Comparison of ENCODE assay signal across 11 cellular contexts in the genomic region with DNA sequence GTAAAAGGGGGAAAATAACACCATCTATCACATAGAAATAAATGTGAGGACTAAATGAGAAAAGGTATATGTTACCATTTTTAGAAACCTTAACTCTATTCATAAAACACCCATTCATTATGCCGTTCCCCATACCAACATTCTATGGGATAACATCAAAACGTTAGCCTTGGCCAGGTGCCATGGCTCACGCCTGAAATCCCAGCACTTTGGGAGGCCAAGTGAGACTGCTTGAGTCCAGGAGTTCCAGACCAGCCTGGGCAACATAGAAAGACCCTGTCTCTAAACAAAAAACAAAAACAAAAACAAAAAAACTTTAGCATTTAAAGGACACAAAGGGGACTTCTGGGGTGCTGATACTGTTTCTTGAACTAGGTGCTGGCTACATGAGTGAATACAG. TPM values are rescaled to one million over a fixed set of nuclear protein-coding genes. Genes with fewer than 3 reads are reported as not detected.
DNase-seq lines count a peak whose midpoint lies in the region; ATAC-seq and TF ChIP-seq lines count a peak whose summit lies in the region.
"Had no signal": no experiment of that assay in that cellular context is flagged by ENCODE, and none has a peak within 500 bp of the region (broad histone marks: within the 10 kb centered on the region; RNA-seq: fewer than 3 reads in every experiment).

No MANE protein-coding gene starts in this region.

- no peak overlapping the region for H3K9ac ChIP-seq in NT2/D1 (ENCODE audit: insufficient read length, low read depth)
- peak overlapping the region; percentile 14 for H3K9ac ChIP-seq in endocrine pancreas (ENCODE audit: control insufficient read depth, insufficient read depth, low read length)

- no peaks in the 10 kb centered on the region for H3K9me3 Mint-ChIP-seq in activated CD4-positive, alpha-beta T cell treated with anti-CD3 and anti-CD28 coated beads, Interleukin-2, amount 10 ng/mL, durations not matched to agents 7 days and 5 days
- no peaks in the 10 kb centered on the region for H3K9me3 Mint-ChIP-seq in progenitor cell of endocrine pancreas (ENCODE audit: low read depth)

- ATAC-seq in GM19467 (IDR thresholded peaks at IDR 0.05; ENCODE audit: unreplicated experiment) (no peak), lower lobe of right lung (no peak)
- ATAC-seq: activated CD4-positive, CD25-positive, alpha-beta regulatory T cell treated with anti-CD3 and anti-CD28 coated beads, Interleukin-2, amount 50 U/mL, for 24 hours had no signal

- intact Hi-C loops in lower lobe of right lung (cut with DNase I): no loop called here

- no peaks in the 10 kb centered on the region for H3K36me3 Mint-ChIP-seq in activated CD4-positive, alpha-beta T cell treated with anti-CD3 and anti-CD28 coated beads, Interleukin-2, amount 10 ng/mL, durations not matched to agents 7 days and 5 days (ENCODE audit: low read depth)
- H3K36me3 Mint-ChIP-seq in progenitor cell of endocrine pancreas (ENCODE audit: insufficient read depth): peaks cover 3% of the 10 kb centered on the region

- peaks cover 27% of the 10 kb centered on the region for H3K4me1 Mint-ChIP-seq in activated CD4-positive, alpha-beta T cell treated with anti-CD3 and anti-CD28 coated beads, Interleukin-2, amount 10 ng/mL, durations not matched to agents 7 days and 5 days
- peaks cover 12% of the 10 kb centered on the region for H3K4me1 Mint-ChIP-seq in progenitor cell of endocrine pancreas (ENCODE audit: low read depth)

- no peaks in the 10 kb centered on the region for H3K27me3 Mint-ChIP-seq in activated CD4-positive, alpha-beta T cell treated with anti-CD3 and anti-CD28 coated beads, Interleukin-2, amount 10 ng/mL, durations not matched to agents 7 days and 5 days
- no peaks in the 10 kb centered on the region for H3K27me3 Mint-ChIP-seq in progenitor cell of endocrine pancreas

- H3K27me3 ChIP-seq in NT2/D1 (ENCODE audit: insufficient read depth, insufficient read length) (no peaks in the 10 kb centered on the region), endocrine pancreas (ENCODE audit: control insufficient read depth, insufficient read depth, low read length) (no peaks in the 10 kb centered on the region), lower lobe of right lung (ENCODE audit: low read depth) (no peaks in the 10 kb centered on the region)

- no peak for DNase-seq in activated CD4-positive, alpha-beta T cell treated with anti-CD3 and anti-CD28 coated beads, Interleukin-2, amount 10 ng/mL, durations not matched to agents 7 days and 5 days
- no peak for DNase-seq in activated CD4-positive, alpha-beta T cell treated with anti-CD3 and anti-CD28 coated beads, Interleukin-2, amount 50 U/mL, for 1 hour
- DNase-seq in NT2/D1 (ENCODE audit: low read depth, low spot score) (no peak), progenitor cell of endocrine pancreas (ENCODE audit: low spot score, unreplicated experiment) (no peak), lower lobe of right lung (no peak), HK-2 (ENCODE audit: unreplicated experiment) (no peak)
- DNase-seq: anterior cingulate cortex; stimulated activated naive CD4-positive, alpha-beta T cell treated with Interleukin-2 at 50 U/mL for 16 hours had no signal

- CTCF ChIA-PET in activated CD4-positive, alpha-beta T cell treated with anti-CD3 and anti-CD28 coated beads, Interleukin-2, amount 10 ng/mL, durations not matched to agents 7 days and 5 days (lab: Charles Lee): interaction anchor here (0.6 to 0.7 kb wide), 2 partner anchors 425 to 1124 kb away, joined by 3 to 5 read pairs; no protein-coding TSS in a partner anchor

- no peak overlapping the region for H3K27ac Mint-ChIP-seq in activated CD4-positive, alpha-beta T cell treated with anti-CD3 and anti-CD28 coated beads, Interleukin-2, amount 10 ng/mL, durations not matched to agents 7 days and 5 days
- H3K27ac Mint-ChIP-seq in progenitor cell of endocrine pancreas: no peak overlapping the region

- peak overlapping the region; percentile 97 for H3K4me3 Mint-ChIP-seq in activated CD4-positive, alpha-beta T cell treated with anti-CD3 and anti-CD28 coated beads, Interleukin-2, amount 10 ng/mL, durations not matched to agents 7 days and 5 days
- peak overlapping the region; percentile 90 for H3K4me3 Mint-ChIP-seq in progenitor cell of endocrine pancreas (ENCODE audit: low read depth)

- H3K9me3 ChIP-seq in NT2/D1 (ENCODE audit: insufficient read depth, low read length): no peaks in the 10 kb centered on the region
- no peaks in the 10 kb centered on the region for H3K9me3 ChIP-seq in endocrine pancreas (ENCODE audit: control insufficient read depth, low read length)
- no peaks in the 10 kb centered on the region for H3K9me3 ChIP-seq in lower lobe of right lung

- H3K36me3 ChIP-seq in NT2/D1 (ENCODE audit: insufficient read depth, insufficient read length, low read length) (no peaks in the 10 kb centered on the region), endocrine pancreas (ENCODE audit: control insufficient read depth, insufficient read depth, low read length) (no peaks in the 10 kb centered on the region), lower lobe of right lung (no peaks in the 10 kb centered on the region)

- H3K27ac ChIP-seq in lower lobe of right lung: no peak overlapping the region

- no peaks in the 10 kb centered on the region for H3K4me1 ChIP-seq in NT2/D1 (ENCODE audit: insufficient read depth, insufficient read length)
- H3K4me1 ChIP-seq in endocrine pancreas (ENCODE audit: control insufficient read depth, insufficient read depth, low read length): peaks cover 6% of the 10 kb centered on the region
- peaks cover 17% of the 10 kb centered on the region for H3K4me1 ChIP-seq in lower lobe of right lung

- H3K4me3 ChIP-seq in NT2/D1 (ENCODE audit: insufficient read length, low read depth): peak overlapping the region; percentile 92
- H3K4me3 ChIP-seq in endocrine pancreas (ENCODE audit: control insufficient read depth, insufficient read depth, low read length): no peak overlapping the region
- no peak overlapping the region for H3K4me3 ChIP-seq in lower lobe of right lung

- POLR2A ChIA-PET in activated CD4-positive, alpha-beta T cell treated with anti-CD3 and anti-CD28 coated beads, Interleukin-2, amount 10 ng/mL, durations not matched to agents 7 days and 5 days (lab: Charles Lee): no interaction called here

- TF ChIP-seq CTCF in progenitor cell of endocrine pancreas (IDR thresholded peaks at IDR 0.05; ENCODE audit: unreplicated experiment) (no peak), lower lobe of right lung (IDR thresholded peaks at IDR 0.05) (no peak)

RNA-seq across cellular contexts. Expression of a gene that starts 1.3 kb away (rescaled TPM):
- total RNA-seq in activated CD4-positive, alpha-beta T cell treated with anti-CD3 and anti-CD28 coated beads, Interleukin-2, amount 10 ng/mL, durations not matched to agents 7 days and 5 days: 10 to 100 TPM; 18.7 to 21.6 TPM
- 44.3 and 45.8 TPM in 2 replicates for total RNA-seq in progenitor cell of endocrine pancreas
- total RNA-seq in lower lobe of right lung: 13.8 TPM

RNA-seq across cellular contexts. Expression of a gene that starts 28.6 kb away (rescaled TPM):
- 1 to 10 TPM; 1.3 to 2.6 TPM for total RNA-seq in activated CD4-positive, alpha-beta T cell treated with anti-CD3 and anti-CD28 coated beads, Interleukin-2, amount 10 ng/mL, durations not matched to agents 7 days and 5 days
- total RNA-seq in progenitor cell of endocrine pancreas: 31.5 and 33.0 TPM in 2 replicates
- 13.6 TPM for total RNA-seq in lower lobe of right lung
